In the genomic region with DNA sequence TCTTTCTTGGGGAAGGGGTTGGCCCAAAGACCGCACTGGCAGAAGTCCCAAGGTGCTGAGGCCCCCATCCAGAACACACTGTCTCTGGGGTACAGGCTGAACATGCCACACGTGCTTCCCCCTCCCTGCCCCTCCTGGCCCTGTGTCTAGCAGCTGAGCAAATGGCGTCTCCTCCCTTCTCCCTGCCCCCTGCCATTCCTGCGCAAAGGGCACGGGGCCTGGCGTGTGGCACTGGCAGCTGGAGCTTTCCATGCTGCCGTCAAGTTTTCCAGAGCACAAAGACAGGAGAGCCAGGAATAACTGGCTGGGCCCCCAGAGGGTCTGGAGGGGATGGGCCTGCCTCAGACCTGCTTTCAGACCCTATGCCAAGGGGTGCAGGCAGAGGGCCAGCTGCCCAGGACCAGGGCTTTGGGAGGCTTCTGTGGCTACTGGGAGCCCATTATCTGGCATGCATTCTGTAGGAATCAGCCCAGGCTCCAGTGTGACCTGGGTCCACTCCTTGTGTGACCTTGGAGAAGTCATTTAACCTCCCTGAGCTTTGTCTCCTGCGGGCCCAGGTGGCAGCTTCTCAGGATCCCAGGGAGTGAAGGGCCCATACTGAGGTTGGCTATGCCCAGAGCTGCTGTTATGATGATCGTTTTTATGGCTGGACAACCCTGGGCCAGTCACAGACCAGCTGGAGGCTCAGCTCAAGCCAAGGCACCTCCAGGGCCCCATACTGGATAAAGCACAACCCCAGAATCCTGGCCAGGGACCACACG, we compare ENCODE assay signal across 17 cellular contexts. TPM values are rescaled to one million over a fixed set of nuclear protein-coding genes. Genes with fewer than 3 reads are reported as not detected.
DNase-seq lines count a peak whose midpoint lies in the region; ATAC-seq, FAIRE-seq and TF ChIP-seq lines count a peak whose summit lies in the region.
"Had no signal": no experiment of that assay in that cellular context is flagged by ENCODE, and none has a peak within 500 bp of the region (broad histone marks: within the 10 kb centered on the region; RNA-seq: fewer than 3 reads in every experiment).

No MANE protein-coding gene starts in this region.

- peaks cover 30% of the 10 kb centered on the region for H3K4me1 Mint-ChIP-seq in astrocyte (ENCODE audit: low read depth, unreplicated experiment)
- H3K4me1 Mint-ChIP-seq: naive thymus-derived CD8-positive, alpha-beta T cell had no signal

- no peak overlapping the region for H3K27ac ChIP-seq in astrocyte (ENCODE audit: low read depth, low read length)
- H3K27ac ChIP-seq in gastrocnemius medialis: peak overlapping the region; percentile 98 to 100 (median 99)
- H3K27ac ChIP-seq: left lung had no signal

- H3K4me3 ChIP-seq in BE2C (ENCODE audit: low read depth, low read length): peak overlapping the region; percentile 49
- H3K4me3 ChIP-seq in astrocyte (ENCODE audit: insufficient read depth, low read depth, low read length): no peak overlapping the region
- H3K4me3 ChIP-seq in gastrocnemius medialis: peak overlapping the region; percentile 51 to 79 (median 69)
- H3K4me3 ChIP-seq: left lung had no signal

- H3K9me3 ChIP-seq in BE2C (no peaks in the 10 kb centered on the region), astrocyte (ENCODE audit: insufficient read depth, low read depth, low read length) (no peaks in the 10 kb centered on the region), gastrocnemius medialis (no peaks in the 10 kb centered on the region)
- H3K9me3 ChIP-seq: left lung had no signal

- no peaks in the 10 kb centered on the region for H4K20me1 ChIP-seq in astrocyte (ENCODE audit: insufficient read depth, low read length)

- no peak overlapping the region for H3K9ac ChIP-seq in astrocyte (ENCODE audit: low read length)

- TF ChIP-seq POLR2A in gastrocnemius medialis (IDR thresholded peaks at IDR 0.05): no peak

- H3K79me2 ChIP-seq in astrocyte (ENCODE audit: insufficient read depth, low read length): no peaks in the 10 kb centered on the region

- DNase-seq in BE2C (no peak), astrocyte (ENCODE audit: low read depth) (no peak), left ventricle myocardium superior (peak; percentile 86), gastrocnemius medialis (peak in 1 of 2 donors; percentile 68), NCI-H1694 (lab: John Stamatoyannopoulos, UW) (no peak)
- DNase-seq: CD8-positive, alpha-beta T cell; left lung; naive thymus-derived CD8-positive, alpha-beta T cell; NCI-H2107; NCI-H774; stimulated activated CD4-positive, alpha-beta T cell treated with anti-CD3 and anti-CD28 coated beads, Interleukin-1b, Interleukin-23, amount 100 ng/mL, for 48 hours; T-helper 2 cell had no signal

- peaks cover 6% of the 10 kb centered on the region for H3K27me3 Mint-ChIP-seq in astrocyte (ENCODE audit: low read depth, unreplicated experiment)
- H3K27me3 Mint-ChIP-seq: naive thymus-derived CD8-positive, alpha-beta T cell had no signal

- no peak for FAIRE-seq in astrocyte (lab: Jason Lieb, UNC)

- no peak for TF ChIP-seq CTCF in BE2C (IDR thresholded peaks at IDR 0.05; ENCODE audit: low read depth, low read length)
- TF ChIP-seq CTCF in astrocyte (IDR thresholded peaks at IDR 0.05; ENCODE audit: insufficient read depth, low read depth, low read length): no peak
- TF ChIP-seq CTCF in gastrocnemius medialis (IDR thresholded peaks at IDR 0.05 in 4 of 5, conservative IDR thresholded peaks at IDR 0.05 in 1 of 5): no peak

- H3K27ac Mint-ChIP-seq in astrocyte (ENCODE audit: unreplicated experiment): peak overlapping the region; percentile 34
- H3K27ac Mint-ChIP-seq: CD8-positive, alpha-beta T cell; naive thymus-derived CD8-positive, alpha-beta T cell had no signal

- peak; percentile 35 for ATAC-seq in left ventricle myocardium superior
- peak; percentile 4 to 14 for ATAC-seq in gastrocnemius medialis
- ATAC-seq in GM21447 (IDR thresholded peaks at IDR 0.05; ENCODE audit: unreplicated experiment): no peak
- no peak for ATAC-seq in GM21526 (IDR thresholded peaks at IDR 0.05; ENCODE audit: low FRiP score, unreplicated experiment)
- ATAC-seq in HG02885 (IDR thresholded peaks at IDR 0.05; ENCODE audit: poor library complexity, unreplicated experiment): no peak
- ATAC-seq: CD8-positive, alpha-beta T cell; naive thymus-derived CD8-positive, alpha-beta T cell had no signal

- H3K4me1 ChIP-seq in BE2C (peaks cover 53% of the 10 kb centered on the region), astrocyte (ENCODE audit: insufficient read depth, low read length) (peaks cover 17% of the 10 kb centered on the region), gastrocnemius medialis (peaks cover 86 to 95% of the 10 kb centered on the region in 2 donors)
- H3K4me1 ChIP-seq: left lung had no signal

- peak overlapping the region; percentile 75 for H3K4me2 ChIP-seq in astrocyte (ENCODE audit: low read length)

- peak overlapping the region; percentile 52 for H2AFZ ChIP-seq in astrocyte (ENCODE audit: low read depth, low read length)

- H3K27me3 ChIP-seq in BE2C: no peaks in the 10 kb centered on the region
- no peaks in the 10 kb centered on the region for H3K27me3 ChIP-seq in astrocyte (ENCODE audit: insufficient read depth, low read length)
- no peaks in the 10 kb centered on the region for H3K27me3 ChIP-seq in gastrocnemius medialis

- intact Hi-C loops in left ventricle myocardium superior (cut with micrococcal nuclease): no loop called here
- intact Hi-C loops in gastrocnemius medialis (cut with DNase I; ENCODE audit: low total_unique reads): loop anchor here (5.0 kb wide), 1 partner anchor 90 kb away; a partner anchor contains a TSS

- no peaks in the 10 kb centered on the region; the same call in 1 of the 2 replicates for H3K36me3 ChIP-seq in BE2C
- H3K36me3 ChIP-seq in astrocyte (ENCODE audit: insufficient read depth, low read length): no peaks in the 10 kb centered on the region
- H3K36me3 ChIP-seq in gastrocnemius medialis: no peaks in the 10 kb centered on the region
- H3K36me3 ChIP-seq: left lung had no signal

- no peaks in the 10 kb centered on the region for H3K36me3 Mint-ChIP-seq in astrocyte (ENCODE audit: low read depth, unreplicated experiment)
- H3K36me3 Mint-ChIP-seq: CD8-positive, alpha-beta T cell; naive thymus-derived CD8-positive, alpha-beta T cell had no signal

- H3K9me3 Mint-ChIP-seq in astrocyte (ENCODE audit: unreplicated experiment): no peaks in the 10 kb centered on the region
- H3K9me3 Mint-ChIP-seq: CD8-positive, alpha-beta T cell; naive thymus-derived CD8-positive, alpha-beta T cell had no signal

- no peak overlapping the region for H3K4me3 Mint-ChIP-seq in astrocyte (ENCODE audit: unreplicated experiment)
- H3K4me3 Mint-ChIP-seq: CD8-positive, alpha-beta T cell; naive thymus-derived CD8-positive, alpha-beta T cell had no signal

- in situ Hi-C loops in gastrocnemius medialis (cut with MboI; ENCODE audit: low sequenced_read_pairs in 4 of 4): no loop called here

RNA-seq across cellular contexts. Expression of a gene that starts 0.7 kb away (rescaled TPM):
- 1.9 TPM for polyA plus RNA-seq in BE2C (2012; ENCODE audit: insufficient read depth, insufficient read length, low read depth)
- total RNA-seq in astrocyte (3.5 and 3.9 TPM in 2 replicates), left ventricle myocardium superior (1,459 TPM), gastrocnemius medialis (100 to 1,000 TPM; 164 to 305 (median 227) TPM)
- total RNA-seq: CD8-positive, alpha-beta T cell had no signal
- polyA plus RNA-seq: naive thymus-derived CD8-positive, alpha-beta T cell had no signal

RNA-seq across cellular contexts. Expression of a gene that starts 13.3 kb away (rescaled TPM):
- not detected for polyA plus RNA-seq in BE2C (2012; ENCODE audit: insufficient read depth, insufficient read length, low read depth)
- total RNA-seq in astrocyte (not detected in 2 replicates), left ventricle myocardium superior (0.25 TPM), gastrocnemius medialis (1 to 10 TPM in 1 of 4 donors, under 1 TPM in 2, not detected in 1; 0.13 to 4.2 (median 0.92) TPM)
- total RNA-seq: A673; CD8-positive, alpha-beta T cell; left lung; naive thymus-derived CD8-positive, alpha-beta T cell; renal cortical epithelial cell had no signal
- polyA plus RNA-seq: naive thymus-derived CD8-positive, alpha-beta T cell had no signal

Comparison
In these comparisons a context has a peak if more than half of its experiments do, and no peak if none do; other contexts are left out.
1. ATAC-seq: peak in left ventricle myocardium superior (single experiment) and gastrocnemius medialis (2 of 2); none in GM21447 (single experiment), GM21526 (single experiment) and HG02885 (single experiment).
2. RNA of a gene that starts 0.7 kb away (total RNA-seq): 1,459 TPM in left ventricle myocardium superior (single experiment) and 164 to 305 TPM in gastrocnemius medialis; 3.5 to 3.9 TPM in astrocyte; every median in the first group is over 10 times any median in the second.